Comparison of ENCODE assay signal across 8 cellular contexts in genomic region chr1:207025144-207025880, GRCh38. TPM values are rescaled to one million over a fixed set of nuclear protein-coding genes. Genes with fewer than 3 reads are reported as not detected.
DNase-seq lines count a peak whose midpoint lies in the region; ATAC-seq and TF ChIP-seq lines count a peak whose summit lies in the region.

No MANE protein-coding gene starts in this region.

- peaks cover 60% of the 10 kb centered on the region for H3K27me3 Mint-ChIP-seq in activated naive CD4-positive, alpha-beta T cell treated with anti-CD3 and anti-CD28 coated beads, Interleukin-2, amount 10 ng/mL, durations not matched to agents 7 days and 5 days

- no peak for TF ChIP-seq EP300 in stomach (IDR thresholded peaks at IDR 0.05)

- peak overlapping the region; percentile 77 for H3K4me2 ChIP-seq in hepatocyte

- CTCF ChIA-PET in activated naive CD4-positive, alpha-beta T cell treated with anti-CD3 and anti-CD28 coated beads, Interleukin-2, amount 10 ng/mL, durations not matched to agents 7 days and 5 days (lab: Charles Lee), result interaction anchor here (1.7 kb wide), 1 partner anchor 19 kb away, joined by 5 read pairs; no protein-coding TSS in a partner anchor

- WGBS in hepatocyte (ENCODE audit: low lambda C conversion rate, missing lambda C conversion rate), result 15% methylated on average over 3 of the region's 5 CpGs
- WGBS in stomach, 5 donors, result 10 to 29% (median 27%) methylated on average over 5 of the region's 5 CpGs

- no peaks in the 10 kb centered on the region for H3K9me3 Mint-ChIP-seq in activated naive CD4-positive, alpha-beta T cell treated with anti-CD3 and anti-CD28 coated beads, Interleukin-2, amount 10 ng/mL, durations not matched to agents 7 days and 5 days

- H4K20me1 ChIP-seq in hepatocyte (ENCODE audit: insufficient read depth, poor library complexity, severe bottlenecking), result no peaks in the 10 kb centered on the region

- peak in 1 of 4 donors; percentile 5 for TF ChIP-seq POLR2A in stomach (IDR thresholded peaks at IDR 0.05)

- ATAC-seq in mucosa of descending colon (no peak), HG03457 (IDR thresholded peaks at IDR 0.05; ENCODE audit: unreplicated experiment) (no peak)

- H3K4me3 ChIP-seq in HUES48 (ENCODE audit: low read depth, low read length), result no peak overlapping the region
- no peak overlapping the region for H3K4me3 ChIP-seq in hepatocyte
- H3K4me3 ChIP-seq in stomach, result no peak overlapping the region
- no peak overlapping the region for H3K4me3 ChIP-seq in mucosa of descending colon

- H3K9me3 ChIP-seq in HUES48 (ENCODE audit: control insufficient read depth, insufficient read depth, low read length), result no peaks in the 10 kb centered on the region
- no peaks in the 10 kb centered on the region for H3K9me3 ChIP-seq in hepatocyte (ENCODE audit: low read depth)
- H3K9me3 ChIP-seq in stomach, result no peaks in the 10 kb centered on the region
- H3K9me3 ChIP-seq in mucosa of descending colon, result no peaks in the 10 kb centered on the region

- TF ChIP-seq CTCF in hepatocyte (IDR thresholded peaks at IDR 0.05; ENCODE audit: poor library complexity) (no peak), stomach (IDR thresholded peaks at IDR 0.05) (no peak), mucosa of descending colon (IDR thresholded peaks at IDR 0.05) (no peak)

- H3K9ac ChIP-seq in HUES48 (ENCODE audit: low read depth, low read length), result no peak overlapping the region

- H3K27ac Mint-ChIP-seq in activated naive CD4-positive, alpha-beta T cell treated with anti-CD3 and anti-CD28 coated beads, Interleukin-2, amount 10 ng/mL, durations not matched to agents 7 days and 5 days, result no peak overlapping the region

- H3K9me2 ChIP-seq in hepatocyte (replicated peaks; ENCODE audit: insufficient read depth), result no peaks in the 10 kb centered on the region

- H3K36me3 ChIP-seq in HUES48 (ENCODE audit: control insufficient read depth, insufficient read depth, low read length), result no peaks in the 10 kb centered on the region
- H3K36me3 ChIP-seq in hepatocyte (replicated peaks; ENCODE audit: insufficient read depth, low read depth), result no peaks in the 10 kb centered on the region
- H3K36me3 ChIP-seq in stomach, result peaks cover 0 to 11% (median 10%) of the 10 kb centered on the region in 4 donors
- H3K36me3 ChIP-seq in mucosa of descending colon (ENCODE audit: low read depth), result no peaks in the 10 kb centered on the region

- no peak overlapping the region for H3K4me3 Mint-ChIP-seq in activated naive CD4-positive, alpha-beta T cell treated with anti-CD3 and anti-CD28 coated beads, Interleukin-2, amount 10 ng/mL, durations not matched to agents 7 days and 5 days

- intact Hi-C loops in stomach (cut with DNase I; ENCODE audit: low total_unique reads), result no loop called here
- intact Hi-C loops in posterior cingulate gyrus (cut with DNase I), result no loop called here
- intact Hi-C loops in mucosa of descending colon (cut with DNase I, micrococcal nuclease), result no loop called here

- DNase-seq in astrocyte of the hippocampus (ENCODE audit: low read depth, low spot score) (peak; percentile 66), hepatocyte (ENCODE audit: low spot score) (peak; percentile 57), stomach (peak; percentile 72), posterior cingulate gyrus (no peak), mucosa of descending colon (no peak)
- no peak for DNase-seq in activated naive CD4-positive, alpha-beta T cell treated with anti-CD3 and anti-CD28 coated beads, Interleukin-2, amount 10 ng/mL, durations not matched to agents 7 days and 5 days

- H3K79me2 ChIP-seq in hepatocyte, result peaks cover 16% of the 10 kb centered on the region

- peaks cover 2% of the 10 kb centered on the region for H3K4me1 Mint-ChIP-seq in activated naive CD4-positive, alpha-beta T cell treated with anti-CD3 and anti-CD28 coated beads, Interleukin-2, amount 10 ng/mL, durations not matched to agents 7 days and 5 days

- H3K27ac ChIP-seq in HUES48 (ENCODE audit: low read depth, low read length) (peak overlapping the region; percentile 47), hepatocyte (peak overlapping the region; percentile 100), stomach (peak overlapping the region; percentile 88 to 97 (median 91))

- H3K27me3 ChIP-seq in HUES48 (ENCODE audit: control insufficient read depth, insufficient read depth, low read length) (no peaks in the 10 kb centered on the region), hepatocyte (no peaks in the 10 kb centered on the region), stomach (no peaks in the 10 kb centered on the region)

- H2AFZ ChIP-seq in hepatocyte, result no peak overlapping the region

- peaks cover 8% of the 10 kb centered on the region for H3K4me1 ChIP-seq in HUES48 (ENCODE audit: control insufficient read depth, insufficient read depth, low read length)
- H3K4me1 ChIP-seq in hepatocyte (ENCODE audit: insufficient read depth), result peaks cover 64% of the 10 kb centered on the region
- peaks cover 53 to 76% (median 67%) of the 10 kb centered on the region in 4 donors for H3K4me1 ChIP-seq in stomach
- peaks cover 48% of the 10 kb centered on the region for H3K4me1 ChIP-seq in mucosa of descending colon (ENCODE audit: low read depth)

- H3K36me3 Mint-ChIP-seq in activated naive CD4-positive, alpha-beta T cell treated with anti-CD3 and anti-CD28 coated beads, Interleukin-2, amount 10 ng/mL, durations not matched to agents 7 days and 5 days, result no peaks in the 10 kb centered on the region

RNA-seq across cellular contexts. Expression of gene C1orf116, which starts 7.2 kb away (rescaled TPM):
- total RNA-seq in hepatocyte, result 16.7 and 18.3 TPM in 2 replicates
- 15.7 and 18.7 TPM in 2 replicates for polyA plus RNA-seq in hepatocyte
- 10 to 100 TPM; 18.0 to 91.7 (median 59.5) TPM for total RNA-seq in stomach
- polyA plus RNA-seq in stomach, result 10 to 100 TPM; 17.1 to 50.4 (median 29.7) TPM
- 10 to 100 TPM in 2 of 3 donors, 1 to 10 TPM in 1; 8.7 to 31.0 (median 25.4) TPM for total RNA-seq in mucosa of descending colon

RNA-seq across cellular contexts. Expression of gene YOD1, which starts 25.7 kb away (rescaled TPM):
- total RNA-seq in hepatocyte (25.7 and 25.8 TPM in 2 replicates), stomach (10 to 100 TPM in 2 of 5 donors, 1 to 10 TPM in 3; 2.3 to 47.9 (median 9.4) TPM), mucosa of descending colon (1 to 10 TPM; 5.8 to 7.8 (median 7.8) TPM)
- polyA plus RNA-seq in hepatocyte (4.5 and 5.6 TPM in 2 replicates), stomach (1 to 10 TPM; 1.5 to 3.2 (median 1.5) TPM)

RNA-seq across cellular contexts. Expression of gene PFKFB2, which starts 27.8 kb away (rescaled TPM):
- total RNA-seq in hepatocyte (19.2 and 23.6 TPM in 2 replicates), stomach (10 to 100 TPM in 4 of 5 donors, 1 to 10 TPM in 1; 2.3 to 97.3 (median 29.1) TPM), mucosa of descending colon (100 to 1,000 TPM in 1 of 3 donors, 10 to 100 TPM in 2; 45.1 to 118 (median 90.2) TPM)
- polyA plus RNA-seq in hepatocyte (9.5 and 10.0 TPM in 2 replicates), stomach (1 to 10 TPM; 5.1 to 9.3 (median 6.7) TPM)

RNA-seq across cellular contexts. Expression of gene FCAMR, which starts 55.1 kb away (rescaled TPM):
- 0.52 and 0.70 TPM in 2 replicates for total RNA-seq in hepatocyte
- polyA plus RNA-seq in hepatocyte, result 0.52 TPM in 1 of 2 replicates, not detected in the other
- under 1 TPM in 2 of 5 donors, not detected in 3; 0.37 to 0.58 TPM for total RNA-seq in stomach
- polyA plus RNA-seq in stomach, result under 1 TPM in 1 of 3 donors, not detected in 2; 0.30 TPM
- under 1 TPM; 0.41 to 0.98 (median 0.84) TPM for total RNA-seq in mucosa of descending colon

Comparison
In these comparisons a context has a peak if more than half of its experiments do, and no peak if none do; other contexts are left out.
1. H3K27ac ChIP-seq: peak in every context shown above with its lines; median percentile 100 in hepatocyte; 91 in stomach; 47 in HUES48.
2. DNase-seq: peak in astrocyte of the hippocampus (single experiment), hepatocyte (single experiment) and stomach (single experiment); none in posterior cingulate gyrus (0 of 10), mucosa of descending colon (0 of 3) and activated naive CD4-positive, alpha-beta T cell treated with anti-CD3 and anti-CD28 coated beads, Interleukin-2, amount 10 ng/mL, durations not matched to agents 7 days and 5 days (single experiment).